Comparison of ENCODE assay signal across 10 cellular contexts in genomic region chr2:73979686-73980085, GRCh38. TPM values are rescaled to one million over a fixed set of nuclear protein-coding genes. Genes with fewer than 3 reads are reported as not detected.
DNase-seq lines count a peak whose midpoint lies in the region; ATAC-seq and FAIRE-seq lines count a peak whose summit lies in the region.
"Had no signal": no experiment of that assay in that cellular context is flagged by ENCODE, and none has a peak within 500 bp of the region (broad histone marks: within the 10 kb centered on the region; RNA-seq: fewer than 3 reads in every experiment).

No MANE protein-coding gene starts in this region.

- H3K9me3 ChIP-seq in CD8-positive, alpha-beta memory T cell (ENCODE audit: low read length): no peaks in the 10 kb centered on the region
- H3K9me3 ChIP-seq: heart left ventricle, upper lobe of right lung had no signal

- peak overlapping the region; percentile 9 to 72 (median 41) for H3K4me3 Mint-ChIP-seq in CD8-positive, alpha-beta memory T cell
- peak overlapping the region; percentile 79 for H3K4me3 Mint-ChIP-seq in activated naive CD8-positive, alpha-beta T cell treated with anti-CD3 and anti-CD28 coated beads, Interleukin-2, amount 50 U/mL, for 24 hours

- H3K27ac ChIP-seq in CD8-positive, alpha-beta memory T cell (ENCODE audit: low read depth, low read length): no peak overlapping the region
- H3K27ac ChIP-seq: upper lobe of right lung had no signal

- H3K4me1 Mint-ChIP-seq in CD8-positive, alpha-beta memory T cell: peaks cover 43 to 72% (median 51%) of the 10 kb centered on the region in 3 donors
- peaks cover 69% of the 10 kb centered on the region for H3K4me1 Mint-ChIP-seq in activated naive CD8-positive, alpha-beta T cell treated with anti-CD3 and anti-CD28 coated beads, Interleukin-2, amount 50 U/mL, for 24 hours

- peaks cover 0 to 2% (median 0%) of the 10 kb centered on the region in 3 donors for H3K36me3 Mint-ChIP-seq in CD8-positive, alpha-beta memory T cell
- H3K36me3 Mint-ChIP-seq in activated naive CD8-positive, alpha-beta T cell treated with anti-CD3 and anti-CD28 coated beads, Interleukin-2, amount 50 U/mL, for 24 hours (ENCODE audit: low read depth): no peaks in the 10 kb centered on the region

- no peak for ATAC-seq in activated naive CD8-positive, alpha-beta T cell treated with anti-CD3 and anti-CD28 coated beads, Interleukin-2, amount 50 U/mL, for 24 hours
- ATAC-seq in HG03565 (IDR thresholded peaks at IDR 0.05; ENCODE audit: unreplicated experiment): no peak
- ATAC-seq: upper lobe of right lung had no signal

- POLR2A ChIA-PET in CD8-positive, alpha-beta memory T cell (lab: Charles Lee): interaction anchor here (1.0 kb wide), 1 partner anchor 9 kb away, joined by 5 read pairs; no protein-coding TSS in a partner anchor

- FAIRE-seq in HTR-8/SVneo (lab: Jason Lieb, UNC): no peak

- CTCF ChIA-PET in CD8-positive, alpha-beta memory T cell (lab: Charles Lee): interaction anchor here (0.9 to 1.3 kb wide), 2 partner anchors 11 to 53 kb away, joined by 3 to 4 read pairs; partner anchors contain the start of gene DGUOK

- peaks cover 0 to 1% of the 10 kb centered on the region in 2 donors for H3K27me3 Mint-ChIP-seq in CD8-positive, alpha-beta memory T cell
- no peaks in the 10 kb centered on the region for H3K27me3 Mint-ChIP-seq in activated naive CD8-positive, alpha-beta T cell treated with anti-CD3 and anti-CD28 coated beads, Interleukin-2, amount 50 U/mL, for 24 hours

- H3K9me3 Mint-ChIP-seq in CD8-positive, alpha-beta memory T cell: no peaks in the 10 kb centered on the region
- no peaks in the 10 kb centered on the region for H3K9me3 Mint-ChIP-seq in activated naive CD8-positive, alpha-beta T cell treated with anti-CD3 and anti-CD28 coated beads, Interleukin-2, amount 50 U/mL, for 24 hours

- peak overlapping the region in 7 of 8 donors; percentile 11 to 91 (median 76) for H3K27ac Mint-ChIP-seq in CD8-positive, alpha-beta memory T cell
- H3K27ac Mint-ChIP-seq in activated naive CD8-positive, alpha-beta T cell treated with anti-CD3 and anti-CD28 coated beads, Interleukin-2, amount 50 U/mL, for 24 hours: peak overlapping the region; percentile 63

- peaks cover 54% of the 10 kb centered on the region for H3K4me1 ChIP-seq in CD8-positive, alpha-beta memory T cell (ENCODE audit: insufficient read depth, low read length)

- H3K27me3 ChIP-seq in CD8-positive, alpha-beta memory T cell (ENCODE audit: insufficient read depth, low read length, poor library complexity, severe bottlenecking): no peaks in the 10 kb centered on the region
- H3K27me3 ChIP-seq: heart left ventricle, upper lobe of right lung had no signal

- peak overlapping the region; percentile 33 for H3K4me3 ChIP-seq in CD8-positive, alpha-beta memory T cell (ENCODE audit: low read length)
- H3K4me3 ChIP-seq: upper lobe of right lung had no signal

- no peak for DNase-seq in CD8-positive, alpha-beta memory T cell
- DNase-seq in HTR-8/SVneo (ENCODE audit: insufficient read length, low spot score): peak; percentile 78
- DNase-seq in activated naive CD8-positive, alpha-beta T cell treated with anti-CD3 and anti-CD28 coated beads, Interleukin-2, amount 50 U/mL, for 24 hours: no peak
- DNase-seq in kidney tubule cell (ENCODE audit: low spot score): peak; percentile 90
- no peak for DNase-seq in NCI-H1048 (lab: John Stamatoyannopoulos, UW)
- no peak for DNase-seq in NCI-H2107 treated with DMSO at 0.1 percent for 48 hours (lab: John Stamatoyannopoulos, UW; ENCODE audit: unreplicated experiment)
- DNase-seq in cerebellar nuclear complex (lab: John Stamatoyannopoulos, UW): no peak
- DNase-seq: heart left ventricle, upper lobe of right lung had no signal

- H3K36me3 ChIP-seq in CD8-positive, alpha-beta memory T cell (ENCODE audit: insufficient read depth, low read length): no peaks in the 10 kb centered on the region
- H3K36me3 ChIP-seq: heart left ventricle, upper lobe of right lung had no signal

RNA-seq across cellular contexts. Expression of gene TET3, which starts 5.0 kb away (rescaled TPM):
- total RNA-seq in CD8-positive, alpha-beta memory T cell: 10 to 100 TPM; 19.9 to 20.5 TPM
- 0.78 TPM for polyA plus RNA-seq in CD8-positive, alpha-beta memory T cell

RNA-seq across cellular contexts. Expression of gene DGUOK, which starts 53.0 kb away (rescaled TPM):
- total RNA-seq in CD8-positive, alpha-beta memory T cell: 10 to 100 TPM; 96.6 to 98.8 TPM
- polyA plus RNA-seq in CD8-positive, alpha-beta memory T cell: 188 TPM

Comparison
In these comparisons a context has a peak if more than half of its experiments do, and no peak if none do; other contexts are left out.
1. DNase-seq: peak in HTR-8/SVneo (single experiment) and kidney tubule cell (single experiment); none in CD8-positive, alpha-beta memory T cell (0 of 5), activated naive CD8-positive, alpha-beta T cell treated with anti-CD3 and anti-CD28 coated beads, Interleukin-2, amount 50 U/mL, for 24 hours (single experiment), NCI-H1048 (single experiment), NCI-H2107 treated with DMSO at 0.1 percent for 48 hours (single experiment) and cerebellar nuclear complex (0 of 2).